Comparison of ENCODE assay signal across 8 cellular contexts in the genomic region with DNA sequence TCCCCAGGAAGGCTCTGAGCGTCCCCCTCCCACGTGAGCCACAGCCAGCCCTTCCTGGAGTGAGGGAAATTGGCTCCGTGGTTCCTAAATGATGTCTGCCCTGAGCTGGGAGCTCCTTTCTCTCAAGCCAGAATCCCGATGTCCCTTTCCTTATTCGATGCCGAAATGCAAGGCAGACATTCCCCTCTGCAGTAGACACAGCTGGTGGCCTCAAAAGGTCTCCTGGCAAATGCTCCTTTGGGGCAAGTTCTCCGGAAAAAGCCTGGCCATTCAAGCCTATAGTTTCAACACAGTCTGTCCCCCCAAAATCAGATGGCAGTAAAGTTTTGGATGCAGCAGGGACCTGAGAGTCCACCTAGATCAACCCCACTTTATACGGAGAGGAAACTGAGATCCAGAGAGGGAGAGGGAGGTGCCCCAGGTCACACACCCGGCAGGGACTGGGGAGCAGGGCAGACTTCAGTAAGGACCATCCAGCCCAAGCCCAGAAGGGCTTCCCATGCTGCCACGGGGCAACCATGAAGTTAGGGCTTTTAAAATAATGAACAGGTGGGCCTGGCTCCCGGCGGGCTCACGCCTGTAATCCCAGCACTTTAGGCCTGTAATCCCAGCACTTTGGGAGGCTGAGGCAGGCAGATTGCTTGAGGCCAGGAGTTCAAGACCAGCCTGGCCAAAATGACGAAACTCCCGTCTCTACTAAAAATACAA.
DNase-seq lines count a peak whose midpoint lies in the region; ATAC-seq and TF ChIP-seq lines count a peak whose summit lies in the region.

No MANE protein-coding gene starts in this region.

- no peaks in the 10 kb centered on the region for H3K79me2 ChIP-seq in KMS-11 (ENCODE audit: insufficient read depth, low read depth)

- no peak for DNase-seq in cardiac fibroblast (ENCODE audit: low read depth in 2 of 2)
- DNase-seq in AML-193 (lab: John Stamatoyannopoulos, UW) = no peak
- no peak for DNase-seq in activated gamma-delta T cell (lab: John Stamatoyannopoulos, UW)

- no peaks in the 10 kb centered on the region for H4K20me1 ChIP-seq in BLaER1 treated with 17β-estradiol and CSF1 and Interleukin-3, amounts not matched to agents 10 nM and 100 nM
- H4K20me1 ChIP-seq in KMS-11 (ENCODE audit: insufficient read depth) = no peaks in the 10 kb centered on the region

- peaks cover 23 to 70% (median 41%) of the 10 kb centered on the region in 10 experiments for H3K4me1 ChIP-seq in BLaER1 treated with 17β-estradiol and CSF1 and Interleukin-3, amounts not matched to agents 10 nM and 100 nM
- H3K4me1 ChIP-seq in KMS-11 (ENCODE audit: low read depth, poor library complexity, severe bottlenecking) (peaks cover 6% of the 10 kb centered on the region), mucosa of stomach (ENCODE audit: control insufficient read depth, insufficient read depth, low read length) (peaks cover 16% of the 10 kb centered on the region)

- H3K36me3 ChIP-seq in BLaER1 treated with 17β-estradiol and CSF1 and Interleukin-3, amounts not matched to agents 10 nM and 100 nM = peaks cover 0 to 21% (median 3%) of the 10 kb centered on the region in 11 experiments; a peak in 11 of 22 replicates
- no peaks in the 10 kb centered on the region for H3K36me3 ChIP-seq in KMS-11 (ENCODE audit: insufficient read depth)
- no peaks in the 10 kb centered on the region for H3K36me3 ChIP-seq in mucosa of stomach (ENCODE audit: control insufficient read depth, insufficient read depth, low read length)

- peak overlapping the region; percentile 75 to 93 (median 85) for H3K27ac ChIP-seq in BLaER1 treated with 17β-estradiol and CSF1 and Interleukin-3, amounts not matched to agents 10 nM and 100 nM
- no peak overlapping the region for H3K27ac ChIP-seq in KMS-11

- H3K9ac ChIP-seq in BLaER1 treated with 17β-estradiol and CSF1 and Interleukin-3, amounts not matched to agents 10 nM and 100 nM = peak overlapping the region; percentile 82 to 94 (median 87)
- peak overlapping the region; percentile 83 for H3K9ac ChIP-seq in KMS-11
- peak overlapping the region; percentile 55 for H3K9ac ChIP-seq in mucosa of stomach (ENCODE audit: low read length)

- peak overlapping the region; percentile 87 to 99 (median 97) for H3K4me2 ChIP-seq in BLaER1 treated with 17β-estradiol and CSF1 and Interleukin-3, amounts not matched to agents 10 nM and 100 nM
- peak overlapping the region; percentile 97 for H3K4me2 ChIP-seq in KMS-11

- ATAC-seq in HG02938 (IDR thresholded peaks at IDR 0.05; ENCODE audit: unreplicated experiment) (no peak), GM21526 (IDR thresholded peaks at IDR 0.05; ENCODE audit: low FRiP score, unreplicated experiment) (no peak)

- no peak for TF ChIP-seq CTCF in KMS-11 (conservative IDR thresholded peaks at IDR 0.05; ENCODE audit: low read depth, low read length)
- TF ChIP-seq CTCF in cardiac fibroblast (IDR thresholded peaks at IDR 0.05; ENCODE audit: low read depth, low read length) = no peak

- peaks cover 0 to 16% (median 4%) of the 10 kb centered on the region in 11 experiments; a peak in 6 of 22 replicates for H3K27me3 ChIP-seq in BLaER1 treated with 17β-estradiol and CSF1 and Interleukin-3, amounts not matched to agents 10 nM and 100 nM
- H3K27me3 ChIP-seq in KMS-11 (ENCODE audit: insufficient read depth, low read depth) = no peaks in the 10 kb centered on the region
- H3K27me3 ChIP-seq in mucosa of stomach (ENCODE audit: control insufficient read depth, insufficient read depth, low read length) = peaks cover 4% of the 10 kb centered on the region

- H2AFZ ChIP-seq in KMS-11 (ENCODE audit: low read depth) = peak overlapping the region; percentile 98

- H3K9me3 ChIP-seq in BLaER1 treated with 17β-estradiol and CSF1 and Interleukin-3, amounts not matched to agents 10 nM and 100 nM (replicated peaks in 1 of 11) = peaks cover 5 to 15% (median 13%) of the 10 kb centered on the region in 11 experiments; a peak in 19 of 22 replicates
- H3K9me3 ChIP-seq in mucosa of stomach (ENCODE audit: control insufficient read depth, low read length) = peaks cover 6% of the 10 kb centered on the region

- H3K4me3 ChIP-seq in BLaER1 treated with 17β-estradiol and CSF1 and Interleukin-3, amounts not matched to agents 10 nM and 100 nM = peak overlapping the region; percentile 68 to 92 (median 74)
- no peak overlapping the region for H3K4me3 ChIP-seq in KMS-11 (IDR thresholded peaks at IDR 0.05; ENCODE audit: insufficient read depth, low read depth, low read length)
- peak overlapping the region; percentile 57 to 61 for H3K4me3 ChIP-seq in cardiac fibroblast (replicated peaks in 1 of 2; ENCODE audit: low read depth in 2 of 2, low read length in 2 of 2)
- H3K4me3 ChIP-seq in mucosa of stomach (ENCODE audit: low read length) = peak overlapping the region; percentile 5
